ENCODE assay signal across 1 cellular context in the genomic region with DNA sequence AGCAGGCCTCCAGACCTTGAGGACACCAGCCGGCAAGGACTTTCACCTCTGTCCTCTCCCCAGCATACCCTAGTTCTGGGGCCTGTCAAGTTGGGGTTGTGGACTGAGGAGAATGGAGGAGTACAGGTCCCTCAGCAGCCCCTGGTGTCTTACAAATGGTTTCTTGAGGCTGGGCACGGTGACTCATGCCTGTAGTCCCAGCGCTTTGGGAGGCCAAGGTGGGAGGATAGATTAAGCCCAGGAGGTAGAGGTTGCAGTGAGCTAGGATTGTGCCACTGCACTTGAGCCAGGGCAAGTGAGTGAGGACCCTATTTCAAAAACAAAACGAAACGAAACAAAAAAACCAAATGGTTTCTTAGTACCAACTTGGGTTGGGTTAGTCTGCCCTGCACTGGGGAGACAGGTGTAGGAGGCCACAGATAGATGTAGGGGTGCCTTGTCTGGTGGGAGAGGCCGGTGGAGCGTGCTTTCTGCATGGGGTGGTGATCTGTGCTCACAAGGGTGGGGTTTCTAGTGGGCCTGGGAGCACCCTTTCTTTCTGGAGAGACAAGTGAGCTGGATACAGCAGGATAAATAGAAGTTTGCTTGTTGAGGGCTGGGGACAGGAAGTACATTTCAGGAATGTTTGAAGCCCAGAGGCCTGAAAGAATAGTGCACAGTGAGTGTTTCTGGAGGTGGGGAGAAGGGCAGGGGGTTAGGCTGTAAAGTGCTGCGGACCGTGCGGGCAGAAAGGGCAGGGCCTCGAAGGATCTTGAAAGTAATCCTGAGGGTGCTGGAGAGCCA.
TF ChIP-seq lines count a peak whose summit lies in the region.

No MANE protein-coding gene starts in this region.

TF ChIP-seq in HEK293, 187 proteins besides CTCF, POLR2A, EP300 and RAD21 (continued from another document):
- TF ChIP-seq, protein P1, sequence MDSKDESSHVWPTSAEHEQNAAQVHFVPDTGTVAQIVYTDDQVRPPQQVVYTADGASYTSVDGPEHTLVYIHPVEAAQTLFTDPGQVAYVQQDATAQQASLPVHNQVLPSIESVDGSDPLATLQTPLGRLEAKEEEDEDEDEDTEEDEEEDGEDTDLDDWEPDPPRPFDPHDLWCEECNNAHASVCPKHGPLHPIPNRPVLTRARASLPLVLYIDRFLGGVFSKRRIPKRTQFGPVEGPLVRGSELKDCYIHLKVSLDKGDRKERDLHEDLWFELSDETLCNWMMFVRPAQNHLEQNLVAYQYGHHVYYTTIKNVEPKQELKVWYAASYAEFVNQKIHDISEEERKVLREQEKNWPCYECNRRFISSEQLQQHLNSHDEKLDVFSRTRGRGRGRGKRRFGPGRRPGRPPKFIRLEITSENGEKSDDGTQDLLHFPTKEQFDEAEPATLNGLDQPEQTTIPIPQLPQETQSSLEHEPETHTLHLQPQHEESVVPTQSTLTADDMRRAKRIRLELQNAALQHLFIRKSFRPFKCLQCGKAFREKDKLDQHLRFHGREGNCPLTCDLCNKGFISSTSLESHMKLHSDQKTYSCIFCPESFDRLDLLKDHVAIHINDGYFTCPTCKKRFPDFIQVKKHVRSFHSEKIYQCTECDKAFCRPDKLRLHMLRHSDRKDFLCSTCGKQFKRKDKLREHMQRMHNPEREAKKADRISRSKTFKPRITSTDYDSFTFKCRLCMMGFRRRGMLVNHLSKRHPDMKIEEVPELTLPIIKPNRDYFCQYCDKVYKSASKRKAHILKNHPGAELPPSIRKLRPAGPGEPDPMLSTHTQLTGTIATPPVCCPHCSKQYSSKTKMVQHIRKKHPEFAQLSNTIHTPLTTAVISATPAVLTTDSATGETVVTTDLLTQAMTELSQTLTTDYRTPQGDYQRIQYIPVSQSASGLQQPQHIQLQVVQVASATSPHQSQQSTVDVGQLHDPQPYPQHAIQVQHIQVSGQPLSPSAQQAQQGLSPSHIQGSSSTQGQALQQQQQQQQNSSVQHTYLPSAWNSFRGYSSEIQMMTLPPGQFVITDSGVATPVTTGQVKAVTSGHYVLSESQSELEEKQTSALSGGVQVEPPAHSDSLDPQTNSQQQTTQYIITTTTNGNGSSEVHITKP (tag by site-specific recombination; IDR thresholded peaks at IDR 0.05), result peak; percentile 55
- TF ChIP-seq ZBTB20 (tag by site-specific recombination; IDR thresholded peaks at IDR 0.05) (peak; percentile 29; the same call in 1 of the 2 replicates), KLF8 (tag by site-specific recombination; IDR thresholded peaks at IDR 0.05) (no peak), ZNF624 (tag by site-specific recombination; IDR thresholded peaks at IDR 0.05) (no peak), ZNF121 (tag by site-specific recombination; IDR thresholded peaks at IDR 0.05) (peak; percentile 61; the same call in 1 of the 2 replicates), ZNF266 (tag by site-specific recombination; IDR thresholded peaks at IDR 0.05; ENCODE audit: low read depth) (no peak), ZFHX2 (tag by site-specific recombination; conservative IDR thresholded peaks at IDR 0.05) (peak; percentile 27; the same call in 1 of the 2 replicates), ZNF629 (tag by site-specific recombination; IDR thresholded peaks at IDR 0.05) (no peak)
